Comparison of ENCODE assay signal across 10 cellular contexts in genomic region chr18:32803571-32803970, GRCh38. TPM values are rescaled to one million over a fixed set of nuclear protein-coding genes. Genes with fewer than 3 reads are reported as not detected.
DNase-seq lines count a peak whose midpoint lies in the region; ATAC-seq and TF ChIP-seq lines count a peak whose summit lies in the region.
"Had no signal": no experiment of that assay in that cellular context is flagged by ENCODE, and none has a peak within 500 bp of the region (broad histone marks: within the 10 kb centered on the region; RNA-seq: fewer than 3 reads in every experiment).

No MANE protein-coding gene starts in this region.

- H3K4ac ChIP-seq in H9 (ENCODE audit: low read depth, low read length) (no peak overlapping the region), mesenchymal stem cell (ENCODE audit: low read depth in 1 of 2, low read length in 2 of 2) (no peak overlapping the region)

- H2BK5ac ChIP-seq in H9 (ENCODE audit: insufficient read length, low read length), result no peak overlapping the region
- no peak overlapping the region for H2BK5ac ChIP-seq in mesenchymal stem cell (ENCODE audit: low read depth, low read length, poor library complexity, severe bottlenecking)

- no CpG with 5 or more reads among the region's 3 CpGs for WGBS in H9 (ENCODE audit: extremely low coverage, insufficient read length, low lambda C conversion rate)
- 100% methylated on average over 2 of the region's 3 CpGs for whole genome bisulfite sequencing in mesenchymal stem cell

- ATAC-seq in GM18868 (IDR thresholded peaks at IDR 0.05; ENCODE audit: unreplicated experiment) (peak; percentile 97), HG03571 (IDR thresholded peaks at IDR 0.05; ENCODE audit: unreplicated experiment) (peak; percentile 98), HG03439 (IDR thresholded peaks at IDR 0.05; ENCODE audit: unreplicated experiment) (no peak)

- H3K14ac ChIP-seq in H9 (ENCODE audit: insufficient read depth, low read length) (peak overlapping the region; percentile 49; the same call in 1 of the 2 replicates), mesenchymal stem cell (ENCODE audit: low read length in 2 of 2) (no peak overlapping the region)

- H3K9me3 ChIP-seq in H9 (ENCODE audit: control insufficient read depth, low read depth, low read length) (no peaks in the 10 kb centered on the region), mesenchymal stem cell (ENCODE audit: control insufficient read depth, low read length) (peaks cover 4% of the 10 kb centered on the region)

- H4K5ac ChIP-seq in H9 (ENCODE audit: insufficient read length, low read depth, low read length), result no peak overlapping the region

- no peaks in the 10 kb centered on the region for H3K36me3 ChIP-seq in mesenchymal stem cell (ENCODE audit: control insufficient read depth in 1 of 2, insufficient read depth in 2 of 2, low read depth in 1 of 2, low read length in 2 of 2)

- H3K4me1 Mint-ChIP-seq in H9 (peaks cover 10 to 11% of the 10 kb centered on the region in 2 experiments), glutamatergic neuron (ENCODE audit: low read depth, unreplicated experiment) (peaks cover 5% of the 10 kb centered on the region)
- H3K4me1 Mint-ChIP-seq: activated naive CD4-positive, alpha-beta T cell treated with anti-CD3 and anti-CD28 coated beads, Interleukin-2, amount 50 U/mL, for 24 hours had no signal

- no peak overlapping the region for H3K4me3 Mint-ChIP-seq in H9
- no peak overlapping the region for H3K4me3 Mint-ChIP-seq in glutamatergic neuron (ENCODE audit: unreplicated experiment)
- H3K4me3 Mint-ChIP-seq: activated naive CD4-positive, alpha-beta T cell treated with anti-CD3 and anti-CD28 coated beads, Interleukin-2, amount 50 U/mL, for 24 hours had no signal

- H3K4me3 ChIP-seq in mesenchymal stem cell (ENCODE audit: insufficient read depth in 1 of 2, low read depth in 1 of 2, low read length in 2 of 2), result no peak overlapping the region

- H2BK15ac ChIP-seq in H9 (ENCODE audit: low read depth, low read length), result no peak overlapping the region
- H2BK15ac ChIP-seq in mesenchymal stem cell (ENCODE audit: low read depth, poor library complexity, severe bottlenecking), result no peak overlapping the region

- H3K27ac ChIP-seq in H9 (ENCODE audit: insufficient read length, low read depth, low read length) (no peak overlapping the region), mesenchymal stem cell (ENCODE audit: low read length, poor library complexity, severe bottlenecking) (peak overlapping the region; percentile 37)

- H2BK12ac ChIP-seq in H9 (ENCODE audit: insufficient read length, low read depth, low read length) (no peak overlapping the region), mesenchymal stem cell (ENCODE audit: low read length in 2 of 2) (no peak overlapping the region)

- H3K9ac ChIP-seq in H9 (ENCODE audit: extremely low read depth, insufficient read length, low read length), result no peak overlapping the region
- H3K9ac ChIP-seq in mesenchymal stem cell (ENCODE audit: low read length), result no peak overlapping the region

- H3K27ac Mint-ChIP-seq in H9, result no peak overlapping the region
- H3K27ac Mint-ChIP-seq in glutamatergic neuron (ENCODE audit: unreplicated experiment), result no peak overlapping the region
- H3K27ac Mint-ChIP-seq: activated naive CD4-positive, alpha-beta T cell treated with anti-CD3 and anti-CD28 coated beads, Interleukin-2, amount 50 U/mL, for 24 hours had no signal

- no peaks in the 10 kb centered on the region for H3K4me1 ChIP-seq in H9 (ENCODE audit: insufficient read depth, low read length)
- H3K4me1 ChIP-seq in mesenchymal stem cell (ENCODE audit: control insufficient read depth, insufficient read depth, low read depth, low read length), result peaks cover 7% of the 10 kb centered on the region

- H3K27me3 ChIP-seq in H9 (ENCODE audit: insufficient read depth, low read length), result no peaks in the 10 kb centered on the region
- peaks cover 0 to 3% of the 10 kb centered on the region in 2 experiments for H3K27me3 ChIP-seq in mesenchymal stem cell (ENCODE audit: control insufficient read depth in 1 of 2, insufficient read depth in 1 of 2, low read length in 2 of 2)

- no peak overlapping the region for H3K56ac ChIP-seq in H9 (ENCODE audit: insufficient read length, low read depth, low read length)

- H3K18ac ChIP-seq in H9 (ENCODE audit: insufficient read length, low read depth, low read length) (no peak overlapping the region), mesenchymal stem cell (ENCODE audit: low read depth in 1 of 2, low read length in 2 of 2) (no peak overlapping the region)

- H3K4me2 ChIP-seq in H9 (ENCODE audit: insufficient read depth, insufficient read length, low read length) (no peak overlapping the region), mesenchymal stem cell (ENCODE audit: low read length, poor library complexity, severe bottlenecking) (no peak overlapping the region)

- H4K91ac ChIP-seq in H9 (ENCODE audit: insufficient read length, low read depth, low read length) (no peak overlapping the region), mesenchymal stem cell (ENCODE audit: low read length) (no peak overlapping the region)

- no peaks in the 10 kb centered on the region for H4K20me1 ChIP-seq in H9 (ENCODE audit: control insufficient read depth, insufficient read depth, insufficient read length)

- H3K36me3 Mint-ChIP-seq in H9 (ENCODE audit: insufficient read depth in 1 of 3, low read depth in 3 of 3) (no peaks in the 10 kb centered on the region), glutamatergic neuron (ENCODE audit: unreplicated experiment) (no peaks in the 10 kb centered on the region)
- H3K36me3 Mint-ChIP-seq: activated naive CD4-positive, alpha-beta T cell treated with anti-CD3 and anti-CD28 coated beads, Interleukin-2, amount 50 U/mL, for 24 hours had no signal

- no peak overlapping the region for H4K8ac ChIP-seq in H9 (replicated peaks; ENCODE audit: insufficient read length, low read depth, low read length)
- H4K8ac ChIP-seq in mesenchymal stem cell (ENCODE audit: low read length), result no peak overlapping the region

- DNase-seq in H9, result no peak
- no peak for DNase-seq in mesenchymal stem cell
- DNase-seq in glutamatergic neuron, result no peak
- DNase-seq in activated CD8-positive, alpha-beta memory T cell treated with anti-CD3 and anti-CD28 coated beads for 24 hours, result no peak
- DNase-seq in DMS 273 treated with DMSO at 0.1 percent for 48 hours (lab: John Stamatoyannopoulos, UW), result no peak

- no peaks in the 10 kb centered on the region for H3K79me1 ChIP-seq in H9 (ENCODE audit: insufficient read depth, low read depth, low read length, poor library complexity, severe bottlenecking)
- H3K79me1 ChIP-seq in mesenchymal stem cell (replicated peaks; ENCODE audit: low read length, poor library complexity, severe bottlenecking), result no peaks in the 10 kb centered on the region

- no peak overlapping the region for H3T11ph ChIP-seq in H9 (ENCODE audit: low read length)

- TF ChIP-seq CTCF in H9 (conservative IDR thresholded peaks at IDR 0.05) (no peak), glutamatergic neuron (IDR thresholded peaks at IDR 0.05; ENCODE audit: partially characterized antibody, unreplicated experiment) (no peak)

- H3K79me2 ChIP-seq in H9 (ENCODE audit: insufficient read depth, low read length), result no peaks in the 10 kb centered on the region

- H2BK120ac ChIP-seq in H9 (ENCODE audit: low read depth, low read length, poor library complexity, severe bottlenecking) (no peak overlapping the region), mesenchymal stem cell (ENCODE audit: low read depth, low read length) (no peak overlapping the region)

- H3K27me3 Mint-ChIP-seq in H9 (ENCODE audit: low read depth) (no peaks in the 10 kb centered on the region), glutamatergic neuron (ENCODE audit: unreplicated experiment) (no peaks in the 10 kb centered on the region)

- H3K23ac ChIP-seq in H9 (ENCODE audit: insufficient read length, low read depth, low read length) (no peak overlapping the region), mesenchymal stem cell (ENCODE audit: low read length in 2 of 2) (no peak overlapping the region)

- no peaks in the 10 kb centered on the region for H3K23me2 ChIP-seq in H9 (ENCODE audit: insufficient read length, low read depth, low read length, poor library complexity, severe bottlenecking)

- H3K9me3 Mint-ChIP-seq in H9 (peaks cover 0 to 4% of the 10 kb centered on the region in 2 experiments; a peak in 3 of 5 replicates), glutamatergic neuron (ENCODE audit: unreplicated experiment) (no peaks in the 10 kb centered on the region)
- H3K9me3 Mint-ChIP-seq: activated naive CD4-positive, alpha-beta T cell treated with anti-CD3 and anti-CD28 coated beads, Interleukin-2, amount 50 U/mL, for 24 hours had no signal

- no peak overlapping the region for H2AK5ac ChIP-seq in H9 (ENCODE audit: insufficient read length, low read length)
- no peak overlapping the region for H2AK5ac ChIP-seq in mesenchymal stem cell (ENCODE audit: low read length, severe bottlenecking)

- no peak overlapping the region for H2AFZ ChIP-seq in H9 (ENCODE audit: low read length)
- no peak overlapping the region for H2AFZ ChIP-seq in mesenchymal stem cell (ENCODE audit: low read depth, low read length)

- H2BK20ac ChIP-seq in H9 (ENCODE audit: low read depth, low read length, poor library complexity, severe bottlenecking), result no peak overlapping the region

RNA-seq across cellular contexts. Expression of gene KLHL14, which starts 30.7 kb away (rescaled TPM):
- total RNA-seq in H9 (2021) (0.90 and 1.0 TPM in 2 replicates), glutamatergic neuron (ENCODE audit: unreplicated experiment) (not detected)
- polyA plus RNA-seq in mesenchymal stem cell (2013, experiment 1 of 2), result 18.0 TPM
- 17.8 TPM for polyA plus RNA-seq in mesenchymal stem cell (2013, experiment 2 of 2)
- total RNA-seq: fibroblast of villous mesenchyme had no signal
